Comparison of ENCODE assay signal across 17 cellular contexts in genomic region chr18:33924576-33924975, GRCh38.
"Had no signal": no experiment of that assay in that cellular context is flagged by ENCODE, and none has a peak within 500 bp of the region (broad histone marks: within the 10 kb centered on the region; RNA-seq: fewer than 3 reads in every experiment).

No MANE protein-coding gene starts in this region.

- ATAC-seq: activated CD4-positive, CD25-positive, alpha-beta regulatory T cell treated with anti-CD3 and anti-CD28 coated beads, Interleukin-2, amount 50 U/mL, for 24 hours; body of pancreas; effector memory CD8-positive, alpha-beta T cell; psoas muscle; sciatic nerve; stimulated activated naive B cell treated with anti-CD40 and anti-IgM and Interleukin-4, amounts not matched to agents 10 μg/mL and 1 μg/mL and 100 μg/mL, for 72 hours had no signal

- DNase-seq: activated naive CD4-positive, alpha-beta T cell treated with anti-CD3 and anti-CD28 coated beads, Interleukin-2, amount 50 U/mL, for 16 hours; body of pancreas; central memory CD4-positive, alpha-beta T cell; cortex of kidney; effector memory CD8-positive, alpha-beta T cell; erythroblast; kidney; left ventricle myocardium inferior; mesenchymal stem cell; occipital lobe; psoas muscle; spleen; stimulated activated CD4-positive, alpha-beta T cell treated with anti-CD3 and anti-CD28 coated beads, Interleukin-1b, Interleukin-23, amount 100 ng/mL, for 48 hours; stimulated activated naive B cell treated with anti-CD40 and anti-IgM and Interleukin-4, amounts not matched to agents 10 μg/mL and 1 μg/mL and 100 μg/mL, for 72 hours; upper lobe of left lung had no signal
